Comparison of ENCODE assay signal across 19 cellular contexts in genomic region chr1:93113127-93113526, GRCh38.
"Had no signal": no experiment of that assay in that cellular context is flagged by ENCODE, and none has a peak within 500 bp of the region (broad histone marks: within the 10 kb centered on the region; RNA-seq: fewer than 3 reads in every experiment).

No MANE protein-coding gene starts in this region.

- H3K27ac Mint-ChIP-seq: activated B cell treated with CpG ODN at 0.5 μM for 24 hours; activated CD4-positive, alpha-beta memory T cell treated with anti-CD3 and anti-CD28 coated beads for 36 hours; activated naive CD8-positive, alpha-beta T cell; T-cell had no signal

- H3K4me1 ChIP-seq: prostate gland had no signal

- H3K27ac ChIP-seq: coronary artery, heart right ventricle, prostate gland, spleen, upper lobe of left lung had no signal

- ATAC-seq: heart right ventricle; left cardiac atrium; naive thymus-derived CD4-positive, alpha-beta T cell; stimulated activated naive CD8-positive, alpha-beta T cell treated with anti-CD3 and anti-CD28 coated beads, Interleukin-15, Interleukin-2, amounts not matched to agents 100 U/mL and 50 U/mL, for 24 hours; T-cell had no signal

- H3K9me3 ChIP-seq: prostate gland, upper lobe of left lung had no signal

- H3K36me3 ChIP-seq: prostate gland had no signal

- H3K4me3 Mint-ChIP-seq: activated B cell treated with CpG ODN at 0.5 μM for 24 hours; activated CD4-positive, alpha-beta memory T cell treated with anti-CD3 and anti-CD28 coated beads for 36 hours; activated naive CD8-positive, alpha-beta T cell; naive thymus-derived CD4-positive, alpha-beta T cell; T-cell had no signal

- H3K4me3 ChIP-seq: coronary artery, heart right ventricle, prostate gland, spleen, upper lobe of left lung had no signal

- FAIRE-seq: bronchial epithelial cell had no signal

- DNase-seq: activated B cell treated with CpG ODN at 0.5 μM for 24 hours; activated CD4-positive, alpha-beta memory T cell treated with anti-CD3 and anti-CD28 coated beads for 36 hours; activated CD4-positive, alpha-beta T cell treated with anti-CD3 and anti-CD28 coated beads for 4 hours; activated gamma-delta T cell treated with Interleukin-2 at 50 U/mL for 16 hours; amniotic stem cell; heart right ventricle; islet precursor cell; left cardiac atrium; naive thymus-derived CD4-positive, alpha-beta T cell; spleen; stimulated activated CD4-positive, alpha-beta T cell treated with anti-CD3 and anti-CD28 coated beads, Interleukin-4, amount 100 ng/mL, for 1 hour; stimulated activated naive CD8-positive, alpha-beta T cell treated with anti-CD3 and anti-CD28 coated beads, Interleukin-15, Interleukin-2, amounts not matched to agents 100 U/mL and 50 U/mL, for 24 hours; T-cell; T-helper 9 cell; upper lobe of left lung had no signal

- H3K27me3 Mint-ChIP-seq: activated B cell treated with CpG ODN at 0.5 μM for 24 hours; activated CD4-positive, alpha-beta memory T cell treated with anti-CD3 and anti-CD28 coated beads for 36 hours; activated naive CD8-positive, alpha-beta T cell; naive thymus-derived CD4-positive, alpha-beta T cell; T-cell had no signal

- H3K27me3 ChIP-seq: heart right ventricle, spleen, upper lobe of left lung had no signal
